In genomic region chr7:66929935-66930334, GRCh38 we compare ENCODE assay signal across 27 cellular contexts. TPM values are rescaled to one million over a fixed set of nuclear protein-coding genes. Genes with fewer than 3 reads are reported as not detected.
A peak's percentile ranks its signal among the peaks of the same experiment; 100 is the strongest.
DNase-seq lines count a peak whose midpoint lies in the region; ATAC-seq lines count a peak whose summit lies in the region.
"Had no signal": no experiment of that assay in that cellular context is flagged by ENCODE, and none has a peak within 500 bp of the region (broad histone marks: within the 10 kb centered on the region; RNA-seq: fewer than 3 reads in every experiment).

No MANE protein-coding gene starts in this region.

- H3K9me3 Mint-ChIP-seq in stimulated activated naive CD8-positive, alpha-beta T cell treated with anti-CD3 and anti-CD28 coated beads, Interleukin-15, amount 100 ng/mL, for 72 hours: no peaks in the 10 kb centered on the region
- H3K9me3 Mint-ChIP-seq in activated naive CD4-positive, alpha-beta T cell treated with anti-CD3 and anti-CD28 coated beads, Interleukin-2, amount 50 U/mL, for 72 hours: no peaks in the 10 kb centered on the region
- H3K9me3 Mint-ChIP-seq in naive thymus-derived CD4-positive, alpha-beta T cell: no peaks in the 10 kb centered on the region
- H3K9me3 Mint-ChIP-seq: memory B cell had no signal

- DNase-seq in stimulated activated naive CD8-positive, alpha-beta T cell treated with anti-CD3 and anti-CD28 coated beads, Interleukin-15, amount 100 ng/mL, for 72 hours: no peak
- no peak for DNase-seq in stimulated activated naive CD8-positive, alpha-beta T cell treated with anti-CD3 and anti-CD28 coated beads, Interleukin-15, Interleukin-2, amounts not matched to agents 100 U/mL and 50 U/mL, for 24 hours
- no peak for DNase-seq in activated naive CD4-positive, alpha-beta T cell treated with anti-CD3 and anti-CD28 coated beads, Interleukin-2, amount 50 U/mL, for 72 hours (ENCODE audit: low spot score in 2 of 2)
- no peak for DNase-seq in naive thymus-derived CD4-positive, alpha-beta T cell
- no peak for DNase-seq in mesendoderm
- DNase-seq: activated CD4-positive, alpha-beta T cell treated with anti-CD3 and anti-CD28 coated beads, Interleukin-2, amount 50 U/mL, for 4 hours; activated gamma-delta T cell; COR-L47; left lung; NCI-H1417; NCI-H2029 treated with DMSO at 0.1 percent for 48 hours; PC-9; right lobe of liver; spleen; stimulated activated CD4-positive, alpha-beta T cell treated with anti-CD3 and anti-CD28 coated beads, Interleukin-2, amount 100 ng/mL, for 24 hours; T-helper 17 cell; thyroid gland had no signal

- POLR2A ChIA-PET in naive thymus-derived CD4-positive, alpha-beta T cell (lab: Charles Lee): interaction anchor here (0.6 kb wide), 2 partner anchors 16 to 67 kb away, joined by 3 read pairs; no protein-coding TSS in a partner anchor

- H3K27ac Mint-ChIP-seq in stimulated activated naive CD8-positive, alpha-beta T cell treated with anti-CD3 and anti-CD28 coated beads, Interleukin-15, amount 100 ng/mL, for 72 hours: peak overlapping the region; percentile 48
- H3K27ac Mint-ChIP-seq in activated naive CD4-positive, alpha-beta T cell treated with anti-CD3 and anti-CD28 coated beads, Interleukin-2, amount 50 U/mL, for 72 hours: peak overlapping the region; percentile 44 to 67
- H3K27ac Mint-ChIP-seq in naive thymus-derived CD4-positive, alpha-beta T cell: peak overlapping the region in 3 of 9 donors; percentile 36 to 80 (median 69)
- H3K27ac Mint-ChIP-seq: memory B cell, T-helper 17 cell had no signal

- peaks cover 0 to 60% of the 10 kb centered on the region in 2 donors for H3K36me3 Mint-ChIP-seq in activated naive CD4-positive, alpha-beta T cell treated with anti-CD3 and anti-CD28 coated beads, Interleukin-2, amount 50 U/mL, for 72 hours
- peaks cover 0 to 34% (median 18%) of the 10 kb centered on the region in 5 donors for H3K36me3 Mint-ChIP-seq in naive thymus-derived CD4-positive, alpha-beta T cell

- no peak overlapping the region for H3K56ac ChIP-seq in mesendoderm (ENCODE audit: low read length)

- no peak overlapping the region for H2BK120ac ChIP-seq in mesendoderm (ENCODE audit: low read depth, low read length)

- WGBS in mesendoderm (ENCODE audit: extremely low coverage, insufficient coverage, low lambda C conversion rate): no CpG with 5 or more reads among the region's 5 CpGs

- no peak overlapping the region for H3K9ac ChIP-seq in mesendoderm (ENCODE audit: low read length)
- H3K9ac ChIP-seq: SK-N-SH had no signal

- H3K4me3 Mint-ChIP-seq in stimulated activated naive CD8-positive, alpha-beta T cell treated with anti-CD3 and anti-CD28 coated beads, Interleukin-15, amount 100 ng/mL, for 72 hours: no peak overlapping the region
- H3K4me3 Mint-ChIP-seq in naive thymus-derived CD4-positive, alpha-beta T cell: peak overlapping the region in 8 of 10 donors; percentile 17 to 70 (median 43)
- H3K4me3 Mint-ChIP-seq: memory B cell, T-helper 17 cell had no signal

- no peak overlapping the region for H3K18ac ChIP-seq in mesendoderm (ENCODE audit: low read length)

- H3K36me3 ChIP-seq in naive thymus-derived CD4-positive, alpha-beta T cell (ENCODE audit: control insufficient read depth in 2 of 3, insufficient read depth in 3 of 3, low read length in 3 of 3): peaks cover 0 to 4% (median 0%) of the 10 kb centered on the region in 3 experiments
- H3K36me3 ChIP-seq in mesendoderm (ENCODE audit: control insufficient read depth, insufficient read depth, low read length): no peaks in the 10 kb centered on the region
- H3K36me3 ChIP-seq: breast epithelium, prostate gland, thyroid gland had no signal

- H2BK5ac ChIP-seq in mesendoderm (ENCODE audit: low read length): no peak overlapping the region

- H3K4me1 Mint-ChIP-seq in stimulated activated naive CD8-positive, alpha-beta T cell treated with anti-CD3 and anti-CD28 coated beads, Interleukin-15, amount 100 ng/mL, for 72 hours: peaks cover 85% of the 10 kb centered on the region
- H3K4me1 Mint-ChIP-seq in naive thymus-derived CD4-positive, alpha-beta T cell: peaks cover 39 to 94% (median 77%) of the 10 kb centered on the region in 7 donors

- H2AK5ac ChIP-seq in mesendoderm (ENCODE audit: low read length): no peak overlapping the region

- no peak overlapping the region for H2BK15ac ChIP-seq in mesendoderm (replicated peaks; ENCODE audit: low read depth)

- H4K8ac ChIP-seq in mesendoderm (ENCODE audit: low read depth, low read length): no peak overlapping the region

- H3K23ac ChIP-seq in mesendoderm (ENCODE audit: low read length): no peak overlapping the region

- H3K79me1 ChIP-seq in mesendoderm (ENCODE audit: low read length): peaks cover 24% of the 10 kb centered on the region

- H3K27me3 ChIP-seq in naive thymus-derived CD4-positive, alpha-beta T cell (ENCODE audit: control insufficient read depth in 2 of 2, insufficient read depth in 2 of 2, low read length in 2 of 2): no peaks in the 10 kb centered on the region
- H3K27me3 ChIP-seq in mesendoderm (ENCODE audit: insufficient read depth, low read length, poor library complexity): no peaks in the 10 kb centered on the region
- H3K27me3 ChIP-seq: breast epithelium, left lung, right lobe of liver, spleen, thyroid gland had no signal

- peaks cover 4 to 33% of the 10 kb centered on the region in 2 donors for H3K4me1 ChIP-seq in naive thymus-derived CD4-positive, alpha-beta T cell (ENCODE audit: control insufficient read depth in 2 of 2, insufficient read depth in 2 of 2, low read length in 2 of 2)
- H3K4me1 ChIP-seq in mesendoderm (ENCODE audit: control insufficient read depth, low read depth, low read length): no peaks in the 10 kb centered on the region
- H3K4me1 ChIP-seq: breast epithelium, prostate gland had no signal

- no peak overlapping the region for H3K27ac ChIP-seq in naive thymus-derived CD4-positive, alpha-beta T cell (ENCODE audit: low read depth, low read length)
- H3K27ac ChIP-seq in mesendoderm (ENCODE audit: low read depth, low read length): no peak overlapping the region
- H3K27ac ChIP-seq: breast epithelium, epithelial cell of prostate, HL-60, left lung, PC-9, prostate gland, right lobe of liver, spleen, thyroid gland had no signal

- H3K79me2 ChIP-seq in mesendoderm (ENCODE audit: control insufficient read depth, insufficient read depth, low read length): peaks cover 57% of the 10 kb centered on the region

- CTCF ChIA-PET in naive thymus-derived CD4-positive, alpha-beta T cell (lab: Charles Lee): no interaction called here

- no peaks in the 10 kb centered on the region for H3K9me3 ChIP-seq in naive thymus-derived CD4-positive, alpha-beta T cell (ENCODE audit: control insufficient read depth in 2 of 3, low read length in 3 of 3)
- H3K9me3 ChIP-seq: breast epithelium, HAP-1, left lung, prostate gland, right lobe of liver, SK-N-SH, spleen, thyroid gland had no signal

- no peak overlapping the region for H3K4me2 ChIP-seq in mesendoderm (ENCODE audit: low read length)
- H3K4me2 ChIP-seq: PC-9, SK-N-SH had no signal

- no peak overlapping the region for H3K4ac ChIP-seq in mesendoderm (ENCODE audit: low read depth, low read length)

- no peak overlapping the region for H3K4me3 ChIP-seq in naive thymus-derived CD4-positive, alpha-beta T cell (ENCODE audit: low read length)
- no peak overlapping the region for H3K4me3 ChIP-seq in mesendoderm (ENCODE audit: low read length)
- H3K4me3 ChIP-seq: breast epithelium, HAP-1, left lung, PC-9, prostate gland, right lobe of liver, spleen, thyroid gland had no signal

- intact Hi-C loops in naive thymus-derived CD4-positive, alpha-beta T cell (cut with micrococcal nuclease): no loop called here

- H3K27me3 Mint-ChIP-seq in stimulated activated naive CD8-positive, alpha-beta T cell treated with anti-CD3 and anti-CD28 coated beads, Interleukin-15, amount 100 ng/mL, for 72 hours: no peaks in the 10 kb centered on the region
- no peaks in the 10 kb centered on the region for H3K27me3 Mint-ChIP-seq in naive thymus-derived CD4-positive, alpha-beta T cell
- H3K27me3 Mint-ChIP-seq: memory B cell, T-helper 17 cell had no signal

- no peak for ATAC-seq in stimulated activated naive CD8-positive, alpha-beta T cell treated with anti-CD3 and anti-CD28 coated beads, Interleukin-15, amount 100 ng/mL, for 72 hours
- ATAC-seq in stimulated activated naive CD8-positive, alpha-beta T cell treated with anti-CD3 and anti-CD28 coated beads, Interleukin-15, Interleukin-2, amounts not matched to agents 100 U/mL and 50 U/mL, for 24 hours: no peak
- no peak for ATAC-seq in activated naive CD4-positive, alpha-beta T cell treated with anti-CD3 and anti-CD28 coated beads, Interleukin-2, amount 50 U/mL, for 72 hours
- ATAC-seq in naive thymus-derived CD4-positive, alpha-beta T cell: no peak
- ATAC-seq in GM21447 (IDR thresholded peaks at IDR 0.05; ENCODE audit: unreplicated experiment): no peak
- ATAC-seq in HG03159 (IDR thresholded peaks at IDR 0.05; ENCODE audit: unreplicated experiment): no peak
- ATAC-seq: activated CD4-positive, CD25-positive, alpha-beta regulatory T cell treated with anti-CD3 and anti-CD28 coated beads, Interleukin-2, amount 50 U/mL, for 24 hours; left lung; right lobe of liver; T-helper 17 cell had no signal

- H4K5ac ChIP-seq in mesendoderm (ENCODE audit: low read length): no peak overlapping the region

RNA-seq across cellular contexts. Expression of gene TMEM248, which starts 8.9 kb away (rescaled TPM):
- total RNA-seq in activated naive CD4-positive, alpha-beta T cell treated with anti-CD3 and anti-CD28 coated beads, Interleukin-2, amount 50 U/mL, for 72 hours: 10 to 100 TPM; 67.4 to 81.1 TPM
- 100 to 1,000 TPM in 1 of 5 experiments, 10 to 100 TPM in 4; 81.0 to 107 (median 91.6) TPM for total RNA-seq in naive thymus-derived CD4-positive, alpha-beta T cell
- 100 to 1,000 TPM; 104 to 106 TPM for polyA plus RNA-seq in naive thymus-derived CD4-positive, alpha-beta T cell
- 53.9 TPM for polyA plus RNA-seq in mesendoderm (2013, experiment 1 of 2)
- polyA plus RNA-seq in mesendoderm (2013, experiment 2 of 2): 52.4 TPM

Comparison
In these comparisons a context has a peak if more than half of its experiments do, and no peak if none do; other contexts are left out.
1. H3K4me3 Mint-ChIP-seq: peak in naive thymus-derived CD4-positive, alpha-beta T cell (8 of 10); none in stimulated activated naive CD8-positive, alpha-beta T cell treated with anti-CD3 and anti-CD28 coated beads, Interleukin-15, amount 100 ng/mL, for 72 hours (0 of 2).